9 cellular contexts compared by ENCODE assay signal in genomic region chr1:206717237-206717989, GRCh38. TPM values are rescaled to one million over a fixed set of nuclear protein-coding genes. Genes with fewer than 3 reads are reported as not detected.
DNase-seq lines count a peak whose midpoint lies in the region; ATAC-seq and TF ChIP-seq lines count a peak whose summit lies in the region.
"Had no signal": no experiment of that assay in that cellular context is flagged by ENCODE, and none has a peak within 500 bp of the region (broad histone marks: within the 10 kb centered on the region; RNA-seq: fewer than 3 reads in every experiment).

No MANE protein-coding gene starts in this region.

- WGBS in right lobe of liver (ENCODE audit: insufficient coverage, low coverage, low lambda C conversion rate, missing lambda C conversion rate): 50% methylated on average over 3 of the region's 5 CpGs

- H3K9me3 ChIP-seq in PC-9 (ENCODE audit: insufficient read depth, low read depth) (no peaks in the 10 kb centered on the region), right lobe of liver (no peaks in the 10 kb centered on the region), HAP-1 (no peaks in the 10 kb centered on the region)

- in situ Hi-C loops in HAP-1 (cut with MboI; ENCODE audit: low sequenced_read_pairs): no loop called here

- no peak for TF ChIP-seq CTCF in PC-9 (conservative IDR thresholded peaks at IDR 0.05)
- TF ChIP-seq CTCF in right lobe of liver (IDR thresholded peaks at IDR 0.05): no peak

- DNase-seq in PC-9 (no peak), right lobe of liver (no peak), NCI-H1092 treated with DMSO at 0.1 percent for 48 hours (lab: John Stamatoyannopoulos, UW) (no peak), HAP-1 (ENCODE audit: low spot score in 2 of 2) (no peak), glomerular visceral epithelial cell (ENCODE audit: extremely low spot score) (no peak)
- no peak for DNase-seq in stimulated activated CD4-positive, alpha-beta T cell treated with anti-CD3 and anti-CD28 coated beads, Interleukin-4, amount 100 ng/mL, for 1 hour

- TF ChIP-seq POLR2A in right lobe of liver (IDR thresholded peaks at IDR 0.05): no peak

- H3K36me3 ChIP-seq in PC-9 (ENCODE audit: low read depth) (no peaks in the 10 kb centered on the region), right lobe of liver (no peaks in the 10 kb centered on the region), HAP-1 (replicated peaks) (no peaks in the 10 kb centered on the region)

- H3K4me2 ChIP-seq in PC-9: 0 out of 2 replicates have a peak overlapping the region, but pooled peaks have one; percentile 24

- no peak overlapping the region for H2AFZ ChIP-seq in PC-9

- H3K79me2 ChIP-seq in PC-9 (ENCODE audit: low read depth): peaks cover 88% of the 10 kb centered on the region

- ATAC-seq in GM18907 (IDR thresholded peaks at IDR 0.05; ENCODE audit: unreplicated experiment) (peak; percentile 67), HG02763 (IDR thresholded peaks at IDR 0.05; ENCODE audit: unreplicated experiment) (peak; percentile 66), right lobe of liver (peak; percentile 28 to 58 (median 50))

- CTCF ChIA-PET in PC-9 (lab: Charles Lee): no interaction called here

- no peaks in the 10 kb centered on the region for H3K27me3 ChIP-seq in PC-9 (ENCODE audit: insufficient read depth, low read depth)
- H3K27me3 ChIP-seq in right lobe of liver: no peaks in the 10 kb centered on the region
- H3K27me3 ChIP-seq in HAP-1 (ENCODE audit: low read depth): no peaks in the 10 kb centered on the region

- no peak overlapping the region for H3K4me3 ChIP-seq in PC-9
- no peak overlapping the region for H3K4me3 ChIP-seq in right lobe of liver
- H3K4me3 ChIP-seq in HAP-1: no peak overlapping the region

- intact Hi-C loops in PC-9 (cut with micrococcal nuclease; ENCODE audit: unreplicated experiment) (no loop called here), right lobe of liver (cut with DNase I) (no loop called here)

- no peaks in the 10 kb centered on the region for H3K9me2 ChIP-seq in PC-9 (ENCODE audit: insufficient read depth)

- H3K4me1 ChIP-seq in PC-9 (replicated peaks; ENCODE audit: insufficient read depth) (peaks cover 60% of the 10 kb centered on the region), right lobe of liver (peaks cover 0 to 68% (median 22%) of the 10 kb centered on the region in 4 donors), HAP-1 (no peaks in the 10 kb centered on the region)

- BruUV-seq in PC-9 (replicated peaks; lab: Mats Ljungman, UMichigan): no TSS peak

- H3K27ac ChIP-seq in PC-9 (peak overlapping the region; percentile 22; the same call in 1 of the 2 replicates), right lobe of liver (peak overlapping the region in 1 of 3 donors; percentile 18)

- POLR2A ChIA-PET in PC-9 (lab: Charles Lee; ENCODE audit: unreplicated experiment): no interaction called here

- H3F3A ChIP-seq in PC-9 (ENCODE audit: insufficient read depth, low read depth): peaks cover 11% of the 10 kb centered on the region; the same call in 1 of the 2 replicates

- H4K20me1 ChIP-seq in PC-9 (ENCODE audit: insufficient read depth): peaks cover 5% of the 10 kb centered on the region; the same call in 1 of the 2 replicates

RNA-seq across cellular contexts. Expression of gene MAPKAPK2, which starts 32.7 kb away (rescaled TPM):
- total RNA-seq in PC-9 (2021): 62.6 and 70.6 TPM in 2 replicates
- 10 to 100 TPM; 25.6 to 46.6 (median 34.0) TPM for total RNA-seq in right lobe of liver

RNA-seq across cellular contexts. Expression of gene IL19, which starts 53.2 kb away (rescaled TPM):
- total RNA-seq in PC-9 (2021) (not detected in 2 replicates), right lobe of liver (not detected)
- total RNA-seq: NCI-H460 had no signal

RNA-seq across cellular contexts. Expression of gene IL10, which starts 54.9 kb away (rescaled TPM):
- total RNA-seq in PC-9 (2021) (not detected in 2 replicates), right lobe of liver (1 to 10 TPM in 1 of 6 experiments, under 1 TPM in 3, not detected in 2; 0.26 to 2.2 (median 0.63) TPM)
- total RNA-seq: NCI-H460 had no signal
